Comparison of ENCODE assay signal across 22 cellular contexts in the genomic region with DNA sequence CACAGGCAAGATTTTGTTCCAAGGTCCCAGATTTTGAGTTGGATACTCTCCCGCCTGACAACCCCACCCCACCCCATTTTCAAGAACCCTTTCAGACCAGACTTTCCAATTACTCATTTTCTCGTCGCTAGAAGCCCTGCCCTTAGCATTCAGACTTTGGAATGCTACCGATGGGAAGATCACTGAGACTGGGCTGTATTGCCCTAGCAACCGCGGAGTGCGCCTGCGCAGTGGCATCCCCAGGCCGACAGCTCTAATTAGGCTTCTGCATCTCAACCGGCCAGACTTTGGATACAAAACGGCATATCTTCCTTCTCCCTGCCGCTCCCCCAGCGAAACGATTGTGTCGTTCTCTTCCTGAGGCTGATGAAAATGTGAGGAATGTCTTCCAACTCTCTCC. TPM values are rescaled to one million over a fixed set of nuclear protein-coding genes. Genes with fewer than 3 reads are reported as not detected.
DNase-seq lines count a peak whose midpoint lies in the region; ATAC-seq, FAIRE-seq and TF ChIP-seq lines count a peak whose summit lies in the region.
"Had no signal": no experiment of that assay in that cellular context is flagged by ENCODE, and none has a peak within 500 bp of the region (broad histone marks: within the 10 kb centered on the region; RNA-seq: fewer than 3 reads in every experiment).

No MANE protein-coding gene starts in this region.

- H3K9me3 Mint-ChIP-seq in astrocyte (ENCODE audit: unreplicated experiment): peaks cover 1% of the 10 kb centered on the region
- no peaks in the 10 kb centered on the region for H3K9me3 Mint-ChIP-seq in activated T-cell treated with anti-CD3 and anti-CD28 coated beads, Interleukin-2, amount 50 U/mL, for 24 hours
- H3K9me3 Mint-ChIP-seq in activated naive CD4-positive, alpha-beta T cell treated with anti-CD3 and anti-CD28 coated beads for 36 hours: no peaks in the 10 kb centered on the region
- H3K9me3 Mint-ChIP-seq: activated CD4-positive, alpha-beta T cell treated with anti-CD3 and anti-CD28 coated beads, Interleukin-2, amount 10 ng/mL, durations not matched to agents 24 days and 14 days; CD4-positive, CD25-positive, alpha-beta regulatory T cell; stimulated activated naive CD8-positive, alpha-beta T cell treated with anti-CD3 and anti-CD28 coated beads, Interleukin-15, Interleukin-2, amounts not matched to agents 100 ng/mL and 50 ng/mL, for 24 hours had no signal

- H3K9ac ChIP-seq in astrocyte (ENCODE audit: low read length): no peak overlapping the region

- intact Hi-C loops in sciatic nerve (cut with DNase I): no loop called here
- intact Hi-C loops in activated naive CD4-positive, alpha-beta T cell treated with anti-CD3 and anti-CD28 coated beads for 36 hours (cut with micrococcal nuclease): no loop called here

- H3K79me2 ChIP-seq in astrocyte (ENCODE audit: insufficient read depth, low read length): no peaks in the 10 kb centered on the region

- no peaks in the 10 kb centered on the region for H4K20me1 ChIP-seq in astrocyte (ENCODE audit: insufficient read depth, low read length)

- ATAC-seq in sciatic nerve: peak; percentile 39
- ATAC-seq: A549, left lobe of liver, psoas muscle had no signal

- H3K4me2 ChIP-seq in astrocyte (ENCODE audit: low read length): peak overlapping the region; percentile 19
- H3K4me2 ChIP-seq: A549 had no signal

- no peaks in the 10 kb centered on the region for H3K36me3 Mint-ChIP-seq in astrocyte (ENCODE audit: low read depth, unreplicated experiment)
- no peaks in the 10 kb centered on the region for H3K36me3 Mint-ChIP-seq in activated T-cell treated with anti-CD3 and anti-CD28 coated beads, Interleukin-2, amount 50 U/mL, for 24 hours (ENCODE audit: low read depth)
- no peaks in the 10 kb centered on the region for H3K36me3 Mint-ChIP-seq in activated naive CD4-positive, alpha-beta T cell treated with anti-CD3 and anti-CD28 coated beads for 36 hours (ENCODE audit: low read depth)
- H3K36me3 Mint-ChIP-seq: CD4-positive, CD25-positive, alpha-beta regulatory T cell had no signal

- no peaks in the 10 kb centered on the region for H3K4me1 Mint-ChIP-seq in astrocyte (ENCODE audit: low read depth, unreplicated experiment)
- H3K4me1 Mint-ChIP-seq in activated T-cell treated with anti-CD3 and anti-CD28 coated beads, Interleukin-2, amount 50 U/mL, for 24 hours (ENCODE audit: low read depth): peaks cover 3% of the 10 kb centered on the region
- H3K4me1 Mint-ChIP-seq in activated naive CD4-positive, alpha-beta T cell treated with anti-CD3 and anti-CD28 coated beads for 36 hours (ENCODE audit: low read depth): peaks cover 3% of the 10 kb centered on the region

- no peak for TF ChIP-seq CTCF in astrocyte (IDR thresholded peaks at IDR 0.05; ENCODE audit: insufficient read depth, low read depth, low read length)

- no peak overlapping the region for H2AFZ ChIP-seq in astrocyte (ENCODE audit: low read depth, low read length)

- no peaks in the 10 kb centered on the region for H3K9me3 ChIP-seq in astrocyte (ENCODE audit: insufficient read depth, low read depth, low read length)
- H3K9me3 ChIP-seq: A549, psoas muscle had no signal

- H3K36me3 ChIP-seq in astrocyte (ENCODE audit: insufficient read depth, low read length): no peaks in the 10 kb centered on the region

- H3K27ac Mint-ChIP-seq in astrocyte (ENCODE audit: unreplicated experiment): no peak overlapping the region
- no peak overlapping the region for H3K27ac Mint-ChIP-seq in activated T-cell treated with anti-CD3 and anti-CD28 coated beads, Interleukin-2, amount 50 U/mL, for 24 hours
- no peak overlapping the region for H3K27ac Mint-ChIP-seq in activated naive CD4-positive, alpha-beta T cell treated with anti-CD3 and anti-CD28 coated beads for 36 hours
- H3K27ac Mint-ChIP-seq: activated CD4-positive, alpha-beta T cell treated with anti-CD3 and anti-CD28 coated beads, Interleukin-2, amount 10 ng/mL, durations not matched to agents 24 days and 14 days; CD4-positive, CD25-positive, alpha-beta regulatory T cell; stimulated activated naive CD8-positive, alpha-beta T cell treated with anti-CD3 and anti-CD28 coated beads, Interleukin-15, Interleukin-2, amounts not matched to agents 100 ng/mL and 50 ng/mL, for 24 hours had no signal

- no peak for FAIRE-seq in astrocyte (lab: Jason Lieb, UNC)
- FAIRE-seq: A549 had no signal

- H3K27me3 ChIP-seq in astrocyte (ENCODE audit: insufficient read depth, low read length): no peaks in the 10 kb centered on the region

- peaks cover 2% of the 10 kb centered on the region for H3K27me3 Mint-ChIP-seq in astrocyte (ENCODE audit: low read depth, unreplicated experiment)
- peaks cover 62% of the 10 kb centered on the region for H3K27me3 Mint-ChIP-seq in activated T-cell treated with anti-CD3 and anti-CD28 coated beads, Interleukin-2, amount 50 U/mL, for 24 hours
- peaks cover 7% of the 10 kb centered on the region for H3K27me3 Mint-ChIP-seq in activated naive CD4-positive, alpha-beta T cell treated with anti-CD3 and anti-CD28 coated beads for 36 hours (ENCODE audit: low read depth)
- H3K27me3 Mint-ChIP-seq: CD4-positive, CD25-positive, alpha-beta regulatory T cell had no signal

- CTCF ChIA-PET in activated naive CD4-positive, alpha-beta T cell treated with anti-CD3 and anti-CD28 coated beads for 36 hours (lab: Charles Lee): no interaction called here

- DNase-seq in NCI-H1417 (lab: John Stamatoyannopoulos, UW) (peak in 2 of 3 experiments; percentile 55 to 84), NCI-H1417 treated with DMSO at 0.1 percent for 48 hours (lab: John Stamatoyannopoulos, UW) (no peak), astrocyte (ENCODE audit: low read depth) (no peak), hypothalamus (lab: John Stamatoyannopoulos, UW) (peak in 45 of 51 donors; percentile 1 to 63 (median 25)), sciatic nerve (ENCODE audit: low spot score) (no peak)
- no peak for DNase-seq in activated naive CD4-positive, alpha-beta T cell treated with Interleukin-2 at 50 U/mL for 16 hours
- DNase-seq in activated T-cell treated with anti-CD3 and anti-CD28 coated beads, Interleukin-2, amount 50 U/mL, for 24 hours: no peak
- DNase-seq in activated naive CD4-positive, alpha-beta T cell treated with anti-CD3 and anti-CD28 coated beads for 36 hours: no peak
- DNase-seq: activated CD4-positive, alpha-beta T cell treated with anti-CD3 and anti-CD28 coated beads, Interleukin-2, amount 10 ng/mL, durations not matched to agents 24 days and 14 days; activated CD8-positive, alpha-beta memory T cell treated with anti-CD3 and anti-CD28 coated beads, Interleukin-2, amount 50 U/mL, for 48 hours; activated naive CD4-positive, alpha-beta T cell treated with anti-CD3 and anti-CD28 coated beads, Interleukin-2, amount 50 U/mL, for 16 hours; CD4-positive, CD25-positive, alpha-beta regulatory T cell; effector CD8-positive, alpha-beta T cell; NCI-H1048; NCI-H446 had no signal

- no peak overlapping the region for H3K4me3 ChIP-seq in astrocyte (ENCODE audit: insufficient read depth, low read depth, low read length)
- H3K4me3 ChIP-seq: A549, psoas muscle, SK-N-MC had no signal

- no peak overlapping the region for H3K4me3 Mint-ChIP-seq in astrocyte (ENCODE audit: unreplicated experiment)
- no peak overlapping the region for H3K4me3 Mint-ChIP-seq in activated T-cell treated with anti-CD3 and anti-CD28 coated beads, Interleukin-2, amount 50 U/mL, for 24 hours
- no peak overlapping the region for H3K4me3 Mint-ChIP-seq in activated naive CD4-positive, alpha-beta T cell treated with anti-CD3 and anti-CD28 coated beads for 36 hours
- H3K4me3 Mint-ChIP-seq: activated CD4-positive, alpha-beta T cell treated with anti-CD3 and anti-CD28 coated beads, Interleukin-2, amount 10 ng/mL, durations not matched to agents 24 days and 14 days; CD4-positive, CD25-positive, alpha-beta regulatory T cell; stimulated activated naive CD8-positive, alpha-beta T cell treated with anti-CD3 and anti-CD28 coated beads, Interleukin-15, Interleukin-2, amounts not matched to agents 100 ng/mL and 50 ng/mL, for 24 hours had no signal

- H3K4me1 ChIP-seq in astrocyte (ENCODE audit: insufficient read depth, low read length): no peaks in the 10 kb centered on the region
- H3K4me1 ChIP-seq: A549, psoas muscle had no signal

- H3K27ac ChIP-seq in astrocyte (ENCODE audit: low read depth, low read length): no peak overlapping the region
- H3K27ac ChIP-seq: A549, psoas muscle, SK-N-MC had no signal

RNA-seq across cellular contexts. Expression of a gene that starts 3.4 kb away (rescaled TPM):
- total RNA-seq in astrocyte (not detected in 2 replicates), sciatic nerve (0.53 TPM)
- not detected for total RNA-seq in activated naive CD4-positive, alpha-beta T cell treated with anti-CD3 and anti-CD28 coated beads for 36 hours
- total RNA-seq: activated CD4-positive, alpha-beta T cell treated with anti-CD3 and anti-CD28 coated beads, Interleukin-2, amount 10 ng/mL, durations not matched to agents 24 days and 14 days; CD4-positive, CD25-positive, alpha-beta regulatory T cell; left lobe of liver; myocyte; OCI-LY7; psoas muscle had no signal

Comparison
In these comparisons a context has a peak if more than half of its experiments do, and no peak if none do; other contexts are left out.
1. DNase-seq: peak in NCI-H1417 (2 of 3) and hypothalamus (45 of 51); none in NCI-H1417 treated with DMSO at 0.1 percent for 48 hours (single experiment), astrocyte (single experiment), sciatic nerve (single experiment), activated naive CD4-positive, alpha-beta T cell treated with Interleukin-2 at 50 U/mL for 16 hours (single experiment), activated T-cell treated with anti-CD3 and anti-CD28 coated beads, Interleukin-2, amount 50 U/mL, for 24 hours (single experiment) and activated naive CD4-positive, alpha-beta T cell treated with anti-CD3 and anti-CD28 coated beads for 36 hours (single experiment).